Comparison of ENCODE assay signal across 14 cellular contexts in the genomic region with DNA sequence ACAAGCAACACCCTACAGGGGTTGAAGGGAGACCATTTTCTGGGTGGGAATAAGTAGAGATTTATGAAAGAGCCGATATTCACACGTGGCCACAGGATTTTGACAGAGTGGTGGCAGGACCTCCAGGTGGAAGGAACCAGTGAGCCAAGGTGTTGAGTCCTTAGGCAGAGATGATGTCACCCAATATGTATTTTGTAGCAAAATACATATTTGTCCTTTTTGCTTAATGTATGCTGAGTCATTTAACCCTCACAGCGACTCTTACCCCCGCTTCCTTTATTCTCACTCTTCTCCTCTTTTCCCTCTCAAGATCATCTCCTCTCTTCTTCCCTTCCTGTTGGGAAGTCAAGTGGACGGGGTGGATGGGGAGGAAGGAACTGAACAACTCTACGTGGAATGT.
DNase-seq lines count a peak whose midpoint lies in the region; ATAC-seq and TF ChIP-seq lines count a peak whose summit lies in the region.
"Had no signal": no experiment of that assay in that cellular context is flagged by ENCODE, and none has a peak within 500 bp of the region (broad histone marks: within the 10 kb centered on the region; RNA-seq: fewer than 3 reads in every experiment).

No MANE protein-coding gene starts in this region.

- H2BK120ac ChIP-seq in H9 (ENCODE audit: low read depth, low read length, poor library complexity, severe bottlenecking): no peak overlapping the region

- no peak overlapping the region for H2BK15ac ChIP-seq in H9 (ENCODE audit: low read depth, low read length)

- no peak overlapping the region for H2BK20ac ChIP-seq in H9 (ENCODE audit: low read depth, low read length, poor library complexity, severe bottlenecking)

- no peaks in the 10 kb centered on the region for H3K79me2 ChIP-seq in H9 (ENCODE audit: insufficient read depth, low read length)
- H3K79me2 ChIP-seq in mammary epithelial cell (ENCODE audit: insufficient read depth, low read length): no peaks in the 10 kb centered on the region

- H3K9ac ChIP-seq in H9 (ENCODE audit: extremely low read depth, insufficient read length, low read length) (no peak overlapping the region), mammary epithelial cell (ENCODE audit: insufficient read depth, low read length) (no peak overlapping the region)

- DNase-seq in A172 (ENCODE audit: low spot score): peak; percentile 16
- no peak for DNase-seq in H9
- DNase-seq in mammary epithelial cell: peak; percentile 69
- no peak for DNase-seq in GM19240 (ENCODE audit: insufficient read length, low spot score)
- DNase-seq in T-helper 1 cell: no peak
- DNase-seq: activated CD4-positive, CD25-positive, alpha-beta regulatory T cell treated with anti-CD3 and anti-CD28 coated beads, Interleukin-2, amount 50 U/mL, for 72 hours; activated CD8-positive, alpha-beta memory T cell treated with anti-CD3 and anti-CD28 coated beads, Interleukin-2, amount 50 U/mL, for 4 hours; activated naive CD4-positive, alpha-beta T cell treated with anti-CD3 and anti-CD28 coated beads, Interleukin-2, amount 50 U/mL, for 16 hours; DND-41; NCI-H1092; substantia nigra had no signal

- H3K23me2 ChIP-seq in H9 (ENCODE audit: insufficient read length, low read depth, low read length, poor library complexity, severe bottlenecking): no peaks in the 10 kb centered on the region

- H3K14ac ChIP-seq in H9 (ENCODE audit: insufficient read depth, low read length): peak overlapping the region; percentile 75; the same call in 1 of the 2 replicates

- intact Hi-C loops in mammary epithelial cell (cut with micrococcal nuclease): no loop called here

- peaks cover 3 to 4% of the 10 kb centered on the region in 2 experiments for H3K4me1 Mint-ChIP-seq in H9

- H2AFZ ChIP-seq in H9 (ENCODE audit: low read length) (no peak overlapping the region), mammary epithelial cell (ENCODE audit: low read depth, low read length) (peak overlapping the region; percentile 25)

- ATAC-seq in HG02885 (IDR thresholded peaks at IDR 0.05; ENCODE audit: poor library complexity, unreplicated experiment): no peak
- no peak for ATAC-seq in HG03280 (IDR thresholded peaks at IDR 0.05; ENCODE audit: unreplicated experiment)

- H4K20me1 ChIP-seq in H9 (ENCODE audit: control insufficient read depth, insufficient read depth, insufficient read length) (no peaks in the 10 kb centered on the region), mammary epithelial cell (ENCODE audit: insufficient read depth, low read length) (no peaks in the 10 kb centered on the region)

- H3K27me3 Mint-ChIP-seq in H9 (ENCODE audit: low read depth): no peaks in the 10 kb centered on the region

- H3K27ac Mint-ChIP-seq in H9: no peak overlapping the region

- no peak overlapping the region for H3K56ac ChIP-seq in H9 (ENCODE audit: insufficient read length, low read depth, low read length)

- H2BK12ac ChIP-seq in H9 (ENCODE audit: insufficient read length, low read depth, low read length): no peak overlapping the region

- H4K91ac ChIP-seq in H9 (ENCODE audit: insufficient read length, low read depth, low read length): no peak overlapping the region

- no peak overlapping the region for H3K4me3 Mint-ChIP-seq in H9

- no peak overlapping the region for H3K4ac ChIP-seq in H9 (ENCODE audit: low read depth, low read length)

- H3K9me3 ChIP-seq in H9 (ENCODE audit: control insufficient read depth, low read depth, low read length) (no peaks in the 10 kb centered on the region), mammary epithelial cell (replicated peaks; ENCODE audit: insufficient read depth, low read length) (no peaks in the 10 kb centered on the region), mesodermal cell (ENCODE audit: control insufficient read depth, low read length) (no peaks in the 10 kb centered on the region)

- in situ Hi-C loops in mammary epithelial cell (cut with MboI; ENCODE audit: low sequenced_read_pairs in 2 of 2): no loop called here

- no CpG with 5 or more reads among the region's 6 CpGs for WGBS in H9 (ENCODE audit: extremely low coverage, insufficient read length, low lambda C conversion rate)
- WGBS in mammary epithelial cell (ENCODE audit: low coverage, missing lambda C conversion rate): 73% methylated on average over 6 of the region's 6 CpGs
- 100% methylated on average over 2 of the region's 6 CpGs for WGBS in mesodermal cell (ENCODE audit: insufficient coverage in 2 of 2), 2 experiments

- no peaks in the 10 kb centered on the region for H3K79me1 ChIP-seq in H9 (ENCODE audit: insufficient read depth, low read depth, low read length, poor library complexity, severe bottlenecking)

- BruUV-seq in mammary epithelial cell (replicated peaks; lab: Mats Ljungman, UMichigan): no TSS peak

- H4K8ac ChIP-seq in H9 (replicated peaks; ENCODE audit: insufficient read length, low read depth, low read length): no peak overlapping the region

- no peaks in the 10 kb centered on the region for H3K36me3 Mint-ChIP-seq in H9 (ENCODE audit: insufficient read depth in 1 of 3, low read depth in 3 of 3)

- no peak overlapping the region for H3K4me3 ChIP-seq in mammary epithelial cell (replicated peaks in 1 of 3; ENCODE audit: insufficient read depth in 1 of 3, low read depth in 2 of 3, low read length in 3 of 3)
- no peak overlapping the region for H3K4me3 ChIP-seq in mesodermal cell (ENCODE audit: extremely low read depth, insufficient read depth, low read length, poor library complexity, severe bottlenecking)

- dilution Hi-C loops in mammary epithelial cell (cut with HindIII; ENCODE audit: low sequenced_read_pairs): no loop called here

- H3K4me2 ChIP-seq in H9 (ENCODE audit: insufficient read depth, insufficient read length, low read length): no peak overlapping the region
- peak overlapping the region; percentile 4 for H3K4me2 ChIP-seq in mammary epithelial cell (ENCODE audit: insufficient read depth, low read depth, low read length)

- H3K27ac ChIP-seq in H9 (ENCODE audit: insufficient read length, low read depth, low read length): no peak overlapping the region
- peak overlapping the region; percentile 83 for H3K27ac ChIP-seq in mammary epithelial cell (ENCODE audit: insufficient read depth, low read depth, low read length)
- peak overlapping the region; percentile 11 for H3K27ac ChIP-seq in mesodermal cell (ENCODE audit: low read depth, low read length, severe bottlenecking)

- CTCF ChIA-PET in mammary epithelial cell (lab: Charles Lee; ENCODE audit: low non-redundant PET): no interaction called here

- H3K36me3 ChIP-seq in mammary epithelial cell (ENCODE audit: insufficient read depth, low read length) (no peaks in the 10 kb centered on the region), mesodermal cell (ENCODE audit: control insufficient read depth, insufficient read depth, low read length) (no peaks in the 10 kb centered on the region)

- H3K18ac ChIP-seq in H9 (ENCODE audit: insufficient read length, low read depth, low read length): no peak overlapping the region

- no peaks in the 10 kb centered on the region for H3K9me3 Mint-ChIP-seq in H9

- H3K4me1 ChIP-seq in H9 (ENCODE audit: insufficient read depth, low read length): no peaks in the 10 kb centered on the region
- peaks cover 45% of the 10 kb centered on the region for H3K4me1 ChIP-seq in mammary epithelial cell (ENCODE audit: insufficient read depth, low read length)
- peaks cover 48% of the 10 kb centered on the region for H3K4me1 ChIP-seq in mesodermal cell (ENCODE audit: control insufficient read depth, insufficient read depth, low read length, poor library complexity, severe bottlenecking)

- H2AK5ac ChIP-seq in H9 (ENCODE audit: insufficient read length, low read length): no peak overlapping the region

- H3K23ac ChIP-seq in H9 (ENCODE audit: insufficient read length, low read depth, low read length): no peak overlapping the region

- no peaks in the 10 kb centered on the region for H3K27me3 ChIP-seq in H9 (ENCODE audit: insufficient read depth, low read length)
- H3K27me3 ChIP-seq in mammary epithelial cell (ENCODE audit: insufficient read depth, low read length): no peaks in the 10 kb centered on the region

- H2BK5ac ChIP-seq in H9 (ENCODE audit: insufficient read length, low read length): no peak overlapping the region

- H3T11ph ChIP-seq in H9 (ENCODE audit: low read length): no peak overlapping the region

- TF ChIP-seq CTCF in H9 (conservative IDR thresholded peaks at IDR 0.05) (no peak), mammary epithelial cell (conservative IDR thresholded peaks at IDR 0.05 in 1 of 2, IDR thresholded peaks at IDR 0.05 in 1 of 2; ENCODE audit: extremely low read depth in 1 of 2, insufficient read depth in 1 of 2, low read depth in 1 of 2, low read length in 2 of 2) (no peak)

- H4K5ac ChIP-seq in H9 (ENCODE audit: insufficient read length, low read depth, low read length): no peak overlapping the region

Comparison
In these comparisons a context has a peak if more than half of its experiments do, and no peak if none do; other contexts are left out.
1. DNase-seq: peak in A172 (single experiment) and mammary epithelial cell (single experiment); none in H9 (single experiment), GM19240 (single experiment) and T-helper 1 cell (0 of 5).